Comparison of ENCODE assay signal across 8 cellular contexts in the genomic region with DNA sequence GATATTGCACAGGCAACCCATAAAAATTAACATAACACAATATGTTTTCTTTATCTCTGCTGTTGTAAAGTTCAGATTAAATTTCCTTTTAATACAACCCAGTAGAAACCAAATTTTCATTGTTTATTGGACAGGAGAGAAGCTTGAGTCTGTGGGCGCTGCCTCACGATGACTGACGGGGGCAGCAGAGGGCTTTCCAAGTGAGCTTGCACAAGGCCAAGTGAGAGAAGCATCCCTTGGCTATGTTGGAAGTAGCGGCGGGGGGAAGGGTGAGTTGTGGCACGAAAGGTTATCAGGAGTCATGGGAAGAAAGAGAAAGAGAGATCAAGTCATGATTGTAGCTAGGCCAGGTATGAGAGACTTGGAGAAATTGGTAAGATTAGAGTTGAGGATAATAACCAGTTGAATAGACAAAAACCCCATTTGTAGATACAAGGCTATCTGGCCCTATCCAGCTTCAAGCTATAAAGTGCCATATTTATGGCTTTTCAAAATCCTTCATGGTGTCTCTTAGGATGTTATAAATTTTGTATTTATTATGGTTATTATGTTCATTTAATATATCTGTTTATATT.
A peak's percentile ranks its signal among the peaks of the same experiment; 100 is the strongest.
DNase-seq lines count a peak whose midpoint lies in the region; ATAC-seq, FAIRE-seq and TF ChIP-seq lines count a peak whose summit lies in the region.

No MANE protein-coding gene starts in this region.

- H3K27me3 Mint-ChIP-seq in brain (no peaks in the 10 kb centered on the region), immature natural killer cell (ENCODE audit: low read depth in 3 of 3) (peaks cover 2 to 4% (median 2%) of the 10 kb centered on the region in 3 donors)

- TF ChIP-seq CTCF in GM12865 (IDR thresholded peaks at IDR 0.05; ENCODE audit: insufficient read depth, low read depth, low read length, missing control alignments) (peak; percentile 69), brain (conservative IDR thresholded peaks at IDR 0.05) (peak; percentile 67 to 86)

- no peaks in the 10 kb centered on the region for H3K36me3 Mint-ChIP-seq in brain
- H3K36me3 Mint-ChIP-seq in immature natural killer cell, result no peaks in the 10 kb centered on the region

- H3K4me3 Mint-ChIP-seq in brain (no peak overlapping the region), immature natural killer cell (no peak overlapping the region)

- peak; percentile 90 for FAIRE-seq in islet of Langerhans (lab: Jason Lieb, UNC)

- H3K27ac Mint-ChIP-seq in brain (no peak overlapping the region), immature natural killer cell (no peak overlapping the region)

- DNase-seq in A172 (ENCODE audit: low spot score), result peak; percentile 60
- peak; percentile 58 for DNase-seq in GM12865 (ENCODE audit: low read depth)
- DNase-seq in NCI-H2171 treated with DMSO at 0.1 percent for 48 hours (lab: John Stamatoyannopoulos, UW), result peak; percentile 46
- peak; percentile 0 for DNase-seq in stimulated activated CD8-positive, alpha-beta memory T cell treated with anti-CD3 and anti-CD28 coated beads, Interleukin-4, amount 100 ng/mL, for 24 hours (ENCODE audit: low read depth)
- DNase-seq in immature natural killer cell, result no peak

- no peak overlapping the region for H3K4me3 ChIP-seq in GM12865 (ENCODE audit: low read depth, low read length)

- H3K9me3 Mint-ChIP-seq in brain (peaks cover 3 to 13% (median 9%) of the 10 kb centered on the region in 5 experiments), immature natural killer cell (peaks cover 0 to 12% (median 6%) of the 10 kb centered on the region in 6 donors)

- peak; percentile 89 for ATAC-seq in HG02852 (IDR thresholded peaks at IDR 0.05; ENCODE audit: unreplicated experiment)

- H3K4me1 Mint-ChIP-seq in brain (no peaks in the 10 kb centered on the region), immature natural killer cell (no peaks in the 10 kb centered on the region)

Comparison
In these comparisons a context has a peak if more than half of its experiments do, and no peak if none do; other contexts are left out.
1. DNase-seq: peak in A172 (single experiment), GM12865 (single experiment), NCI-H2171 treated with DMSO at 0.1 percent for 48 hours (single experiment) and stimulated activated CD8-positive, alpha-beta memory T cell treated with anti-CD3 and anti-CD28 coated beads, Interleukin-4, amount 100 ng/mL, for 24 hours (single experiment); none in immature natural killer cell (0 of 3).